Comparison of ENCODE assay signal across 12 cellular contexts in the genomic region with DNA sequence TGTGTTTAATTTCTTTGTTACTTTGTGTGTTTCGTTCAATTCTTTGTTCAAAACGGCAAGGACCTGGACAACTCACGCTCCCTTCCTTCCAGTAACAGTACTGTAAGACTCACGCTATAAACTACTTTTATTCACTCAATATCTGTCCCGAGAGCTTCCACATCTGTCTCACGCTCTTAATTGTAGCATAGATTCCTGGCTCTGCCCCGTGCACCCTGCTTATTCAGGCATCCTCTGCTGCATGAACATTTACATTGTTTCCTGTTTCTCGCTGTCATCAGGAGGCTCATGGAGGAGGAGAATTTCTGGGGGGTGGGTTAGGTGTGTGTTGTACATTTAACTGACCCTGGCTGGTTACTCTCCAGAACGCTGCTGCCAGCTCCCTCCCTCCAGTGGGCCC.
"Had no signal": no experiment of that assay in that cellular context is flagged by ENCODE, and none has a peak within 500 bp of the region (broad histone marks: within the 10 kb centered on the region; RNA-seq: fewer than 3 reads in every experiment).

No MANE protein-coding gene starts in this region.

- H3K9me3 Mint-ChIP-seq: activated T-cell treated with anti-CD3 and anti-CD28 coated beads, Interleukin-2, amount 50 U/mL, for 24 hours; stimulated activated effector memory CD8-positive, alpha-beta T cell treated with anti-CD3 and anti-CD28 coated beads, Interleukin-12 subunit alpha, Interleukin-12 subunit beta, amount 100 ng/mL, for 72 hours had no signal

- H3K4me3 Mint-ChIP-seq: activated T-cell treated with anti-CD3 and anti-CD28 coated beads, Interleukin-2, amount 50 U/mL, for 24 hours; stimulated activated effector memory CD8-positive, alpha-beta T cell treated with anti-CD3 and anti-CD28 coated beads, Interleukin-12 subunit alpha, Interleukin-12 subunit beta, amount 100 ng/mL, for 72 hours had no signal

- ATAC-seq: activated CD4-positive, CD25-positive, alpha-beta regulatory T cell treated with anti-CD3 and anti-CD28 coated beads, Interleukin-2, amount 50 U/mL, for 24 hours; left ventricle myocardium superior; stimulated activated effector memory CD8-positive, alpha-beta T cell treated with anti-CD3 and anti-CD28 coated beads, Interleukin-12 subunit alpha, Interleukin-12 subunit beta, amount 100 ng/mL, for 72 hours had no signal

- H3K36me3 ChIP-seq: neutrophil had no signal

- DNase-seq: activated naive CD4-positive, alpha-beta T cell treated with anti-CD3 and anti-CD28 coated beads, Interleukin-2, amount 50 U/mL, for 16 hours; activated T-cell treated with anti-CD3 and anti-CD28 coated beads, Interleukin-2, amount 50 U/mL, for 24 hours; foreskin fibroblast; glutamatergic neuron; hypothalamus; kidney glomerular epithelial cell; left ventricle myocardium superior; mesenchymal stem cell had no signal

- H3K9me3 ChIP-seq: neutrophil had no signal

- H3K36me3 Mint-ChIP-seq: stimulated activated effector memory CD8-positive, alpha-beta T cell treated with anti-CD3 and anti-CD28 coated beads, Interleukin-12 subunit alpha, Interleukin-12 subunit beta, amount 100 ng/mL, for 72 hours had no signal

- H3K27ac Mint-ChIP-seq: activated T-cell treated with anti-CD3 and anti-CD28 coated beads, Interleukin-2, amount 50 U/mL, for 24 hours; stimulated activated effector memory CD8-positive, alpha-beta T cell treated with anti-CD3 and anti-CD28 coated beads, Interleukin-12 subunit alpha, Interleukin-12 subunit beta, amount 100 ng/mL, for 72 hours had no signal

- H3K4me1 ChIP-seq: parathyroid adenoma had no signal

- H3K4me1 Mint-ChIP-seq: stimulated activated effector memory CD8-positive, alpha-beta T cell treated with anti-CD3 and anti-CD28 coated beads, Interleukin-12 subunit alpha, Interleukin-12 subunit beta, amount 100 ng/mL, for 72 hours had no signal

- H3K27ac ChIP-seq: neutrophil, parathyroid adenoma had no signal

- H3K9ac ChIP-seq: parathyroid adenoma had no signal

- H3K79me2 ChIP-seq: parathyroid adenoma had no signal

- H2AFZ ChIP-seq: parathyroid adenoma had no signal
